Comparison of ENCODE assay signal across 10 cellular contexts in genomic region chr9:91948061-91948422, GRCh38. TPM values are rescaled to one million over a fixed set of nuclear protein-coding genes. Genes with fewer than 3 reads are reported as not detected.
DNase-seq lines count a peak whose midpoint lies in the region; ATAC-seq and TF ChIP-seq lines count a peak whose summit lies in the region.
"Had no signal": no experiment of that assay in that cellular context is flagged by ENCODE, and none has a peak within 500 bp of the region (broad histone marks: within the 10 kb centered on the region; RNA-seq: fewer than 3 reads in every experiment).

No MANE protein-coding gene starts in this region.

- H3K27ac Mint-ChIP-seq in T-cell: no peak overlapping the region
- H3K27ac Mint-ChIP-seq: dendritic cell treated with granulocyte-macrophage colony-stimulating factor and Interleukin-4, amounts not matched to agents 40 ng/mL and 50 ng/mL, for 4 days had no signal

- H2BK5ac ChIP-seq in trophoblast cell (ENCODE audit: low read depth, low read length, poor library complexity): no peak overlapping the region

- POLR2A ChIA-PET in T-cell (lab: Charles Lee): no interaction called here

- peaks cover 11% of the 10 kb centered on the region for H4K20me1 ChIP-seq in hepatocyte (ENCODE audit: insufficient read depth, poor library complexity, severe bottlenecking)

- CTCF ChIA-PET in T-cell (lab: Charles Lee): no interaction called here

- H3K14ac ChIP-seq in trophoblast cell (ENCODE audit: low read length): no peak overlapping the region

- H3K4me2 ChIP-seq in hepatocyte (peak overlapping the region; percentile 93), trophoblast cell (ENCODE audit: low read length) (peak overlapping the region; percentile 84)

- H2AK5ac ChIP-seq in trophoblast cell (ENCODE audit: low read length): no peak overlapping the region

- no peak overlapping the region for H3K23ac ChIP-seq in trophoblast cell (ENCODE audit: low read length)

- H3K36me3 Mint-ChIP-seq in T-cell: no peaks in the 10 kb centered on the region

- peak overlapping the region; percentile 77 for H3K27ac ChIP-seq in hepatocyte
- H3K27ac ChIP-seq in trophoblast cell (ENCODE audit: low read depth, low read length): no peak overlapping the region

- no peak overlapping the region for H2BK12ac ChIP-seq in trophoblast cell (ENCODE audit: low read length)

- in situ Hi-C loops in ACHN (cut with HindIII; ENCODE audit: low pct_ligation_motif_present, low pct_unique_long_range_greater_than_20kb, low sequenced_read_pairs): no loop called here

- H3K4me3 Mint-ChIP-seq in T-cell: peak overlapping the region in 2 of 3 donors; percentile 7 to 23
- H3K4me3 Mint-ChIP-seq: dendritic cell treated with granulocyte-macrophage colony-stimulating factor and Interleukin-4, amounts not matched to agents 40 ng/mL and 50 ng/mL, for 4 days had no signal

- no peak overlapping the region for H2BK120ac ChIP-seq in trophoblast cell (ENCODE audit: insufficient read depth, low read length, poor library complexity)

- H3K4me1 Mint-ChIP-seq in T-cell: peaks cover 7% of the 10 kb centered on the region in 3 donors

- no peak overlapping the region for H4K91ac ChIP-seq in trophoblast cell (ENCODE audit: low read depth, low read length)

- H3K9me3 Mint-ChIP-seq in T-cell: peaks cover 0 to 4% (median 4%) of the 10 kb centered on the region in 3 donors

- H3K79me2 ChIP-seq in hepatocyte (peaks cover 69% of the 10 kb centered on the region), trophoblast cell (ENCODE audit: control insufficient read depth, insufficient read depth, low read length, poor library complexity) (no peaks in the 10 kb centered on the region)

- H3K9me2 ChIP-seq in hepatocyte (replicated peaks; ENCODE audit: insufficient read depth): no peaks in the 10 kb centered on the region

- H3K27me3 Mint-ChIP-seq in T-cell: peaks cover 63 to 68% of the 10 kb centered on the region in 2 donors

- DNase-seq in T-cell (no peak), hepatocyte (ENCODE audit: low spot score) (peak; percentile 35), trophoblast cell (no peak), amniotic stem cell (lab: John Stamatoyannopoulos, UW) (no peak), NCI-H524 (lab: John Stamatoyannopoulos, UW) (no peak), ACHN (no peak)
- DNase-seq in stimulated activated CD8-positive, alpha-beta memory T cell treated with anti-CD3 and anti-CD28 coated beads, Interleukin-4, amount 100 ng/mL, for 48 hours: no peak
- DNase-seq: DND-41 had no signal

- peak overlapping the region; percentile 97 for H3K4me3 ChIP-seq in hepatocyte
- no peak overlapping the region for H3K4me3 ChIP-seq in trophoblast cell (ENCODE audit: low read depth, low read length)

- no peaks in the 10 kb centered on the region for H3K9me3 ChIP-seq in ES-I3 (ENCODE audit: control insufficient read depth, insufficient read depth, low read length)
- H3K9me3 ChIP-seq in hepatocyte (ENCODE audit: low read depth): no peaks in the 10 kb centered on the region
- H3K9me3 ChIP-seq in trophoblast cell (ENCODE audit: insufficient read depth, low read depth, low read length): peaks cover 4% of the 10 kb centered on the region

- no peak overlapping the region for H3K18ac ChIP-seq in trophoblast cell (ENCODE audit: low read length)

- peaks cover 8% of the 10 kb centered on the region for H3K79me1 ChIP-seq in trophoblast cell (ENCODE audit: low read length)

- no peak overlapping the region for H3K4ac ChIP-seq in trophoblast cell (ENCODE audit: low read depth, low read length)

- no peaks in the 10 kb centered on the region for H3K36me3 ChIP-seq in ES-I3 (ENCODE audit: insufficient read depth, low read length)
- H3K36me3 ChIP-seq in hepatocyte (replicated peaks; ENCODE audit: insufficient read depth, low read depth): no peaks in the 10 kb centered on the region
- no peaks in the 10 kb centered on the region for H3K36me3 ChIP-seq in trophoblast cell (ENCODE audit: control insufficient read depth in 1 of 2, insufficient read depth in 2 of 2, low read length in 2 of 2)

- H2AFZ ChIP-seq in hepatocyte (no peak overlapping the region), trophoblast cell (ENCODE audit: insufficient read depth, low read length, poor library complexity) (no peak overlapping the region)

- H3K27me3 ChIP-seq in hepatocyte (no peaks in the 10 kb centered on the region), trophoblast cell (ENCODE audit: insufficient read depth, low read length) (peaks cover 6% of the 10 kb centered on the region)

- no peak overlapping the region for H4K8ac ChIP-seq in trophoblast cell (ENCODE audit: low read depth, low read length)

- peaks cover 29% of the 10 kb centered on the region for H3K4me1 ChIP-seq in ES-I3 (ENCODE audit: insufficient read depth, low read length)
- peaks cover 46% of the 10 kb centered on the region for H3K4me1 ChIP-seq in hepatocyte (ENCODE audit: insufficient read depth)
- H3K4me1 ChIP-seq in trophoblast cell (ENCODE audit: control insufficient read depth in 1 of 2, insufficient read depth in 2 of 2, low read length in 2 of 2): peaks cover 8 to 17% of the 10 kb centered on the region in 2 experiments

- H3K9ac ChIP-seq in ES-I3 (ENCODE audit: low read depth, low read length) (peak overlapping the region; percentile 85; the same call in 1 of the 2 replicates), trophoblast cell (ENCODE audit: low read length) (no peak overlapping the region)

- no peak for ATAC-seq in T-cell (replicated peaks in 1 of 4)

- WGBS in hepatocyte (ENCODE audit: low lambda C conversion rate, missing lambda C conversion rate): 4% methylated on average over 9 of the region's 9 CpGs
- no CpG with 5 or more reads among the region's 9 CpGs for WGBS in trophoblast cell (ENCODE audit: extremely low coverage, insufficient coverage, insufficient read length)

- TF ChIP-seq CTCF in hepatocyte (IDR thresholded peaks at IDR 0.05; ENCODE audit: poor library complexity): no peak

- no peak overlapping the region for H4K12ac ChIP-seq in trophoblast cell (ENCODE audit: low read depth, low read length)

RNA-seq across cellular contexts. Expression of gene ROR2, which starts 2.0 kb away (rescaled TPM):
- under 1 TPM in 4 of 5 donors, not detected in 1; 0.07 to 0.28 (median 0.15) TPM for total RNA-seq in T-cell
- total RNA-seq in hepatocyte: 24.7 and 29.5 TPM in 2 replicates
- 21.4 and 25.6 TPM in 2 replicates for polyA plus RNA-seq in hepatocyte
- polyA plus RNA-seq in trophoblast cell (2013): 2.2 and 2.3 TPM in 2 replicates

Comparison
In these comparisons a context has a peak if more than half of its experiments do, and no peak if none do; other contexts are left out.
1. RNA of gene ROR2, which starts 2.0 kb away (total RNA-seq): 24.7 to 29.5 TPM in hepatocyte; 0.07 to 0.28 TPM in T-cell; every median in the first group is over 10 times any median in the second.